In genomic region chr13:81425286-81425685, GRCh38 we compare ENCODE assay signal across 28 cellular contexts.
"Had no signal": no experiment of that assay in that cellular context is flagged by ENCODE, and none has a peak within 500 bp of the region (broad histone marks: within the 10 kb centered on the region; RNA-seq: fewer than 3 reads in every experiment).

No MANE protein-coding gene starts in this region.

- H3K27ac Mint-ChIP-seq: stimulated activated effector memory CD8-positive, alpha-beta T cell treated with anti-CD3 and anti-CD28 coated beads, Interleukin-12 subunit alpha, Interleukin-12 subunit beta, amount 100 ng/mL, for 72 hours; stimulated activated memory B cell treated with anti-CD40 and anti-IgM and Interleukin-4, amounts not matched to agents 10 μg/mL and 1 μg/mL and 100 μg/mL, for 72 hours; stimulated activated naive B cell treated with anti-CD40 and anti-IgM and Interleukin-4, amounts not matched to agents 10 μg/mL and 1 μg/mL and 100 μg/mL, for 72 hours; stimulated activated naive CD8-positive, alpha-beta T cell treated with anti-CD3 and anti-CD28 coated beads, Interleukin-15, amount 100 ng/mL, for 72 hours; stimulated activated naive CD8-positive, alpha-beta T cell treated with anti-CD3 and anti-CD28 coated beads, Interleukin-15, Interleukin-2, amounts not matched to agents 100 ng/mL and 50 ng/mL, for 24 hours; type B pancreatic cell had no signal

- H3K4me1 Mint-ChIP-seq: stimulated activated effector memory CD8-positive, alpha-beta T cell treated with anti-CD3 and anti-CD28 coated beads, Interleukin-12 subunit alpha, Interleukin-12 subunit beta, amount 100 ng/mL, for 72 hours; stimulated activated memory B cell treated with anti-CD40 and anti-IgM and Interleukin-4, amounts not matched to agents 10 μg/mL and 1 μg/mL and 100 μg/mL, for 72 hours; stimulated activated naive B cell treated with anti-CD40 and anti-IgM and Interleukin-4, amounts not matched to agents 10 μg/mL and 1 μg/mL and 100 μg/mL, for 72 hours; stimulated activated naive CD8-positive, alpha-beta T cell treated with anti-CD3 and anti-CD28 coated beads, Interleukin-15, amount 100 ng/mL, for 72 hours had no signal

- H3K36me3 ChIP-seq: stomach, suprapubic skin, thoracic aorta, thyroid gland, tibial artery, tibial nerve, transverse colon, upper lobe of left lung, upper lobe of right lung, uterus, vagina had no signal

- H3K4me3 ChIP-seq: stomach, suprapubic skin, testis, thoracic aorta, thyroid gland, tibial artery, tibial nerve, transverse colon, upper lobe of left lung, upper lobe of right lung, uterus, vagina had no signal

- H3K27ac ChIP-seq: stomach, suprapubic skin, testis, thoracic aorta, thyroid gland, tibial artery, tibial nerve, transverse colon, upper lobe of left lung, upper lobe of right lung, uterus, vagina had no signal

- H3K4me3 Mint-ChIP-seq: stimulated activated effector memory CD8-positive, alpha-beta T cell treated with anti-CD3 and anti-CD28 coated beads, Interleukin-12 subunit alpha, Interleukin-12 subunit beta, amount 100 ng/mL, for 72 hours; stimulated activated memory B cell treated with anti-CD40 and anti-IgM and Interleukin-4, amounts not matched to agents 10 μg/mL and 1 μg/mL and 100 μg/mL, for 72 hours; stimulated activated naive B cell treated with anti-CD40 and anti-IgM and Interleukin-4, amounts not matched to agents 10 μg/mL and 1 μg/mL and 100 μg/mL, for 72 hours; stimulated activated naive CD8-positive, alpha-beta T cell treated with anti-CD3 and anti-CD28 coated beads, Interleukin-15, amount 100 ng/mL, for 72 hours; stimulated activated naive CD8-positive, alpha-beta T cell treated with anti-CD3 and anti-CD28 coated beads, Interleukin-15, Interleukin-2, amounts not matched to agents 100 ng/mL and 50 ng/mL, for 24 hours; type B pancreatic cell had no signal

- H3K27me3 ChIP-seq: stomach, suprapubic skin, testis, thyroid gland, tibial artery, tibial nerve, transverse colon, upper lobe of left lung, upper lobe of right lung, uterus, vagina had no signal

- H3K4me1 ChIP-seq: stomach, suprapubic skin, testis, thyroid gland, tibial artery, tibial nerve, transverse colon, upper lobe of left lung, upper lobe of right lung, uterus, vagina had no signal

- DNase-seq: stimulated activated CD4-positive, alpha-beta T cell treated with anti-CD3 and anti-CD28 coated beads, Interleukin-2, amount 100 ng/mL, for 48 hours; stimulated activated CD4-positive, alpha-beta T cell treated with anti-CD3 and anti-CD28 coated beads, Interleukin-4, amount 100 ng/mL, for 1 hour; stimulated activated CD4-positive, alpha-beta T cell treated with anti-CD3 and anti-CD28 coated beads, Interleukin-4, amount 100 ng/mL, for 24 hours; stimulated activated CD4-positive, alpha-beta T cell treated with anti-CD3 and anti-CD28 coated beads, Interleukin-4, amount 100 ng/mL, for 4 hours; stimulated activated CD8-positive, alpha-beta memory T cell treated with anti-CD3 and anti-CD28 coated beads, Interleukin-4, amount 100 ng/mL, for 48 hours; stimulated activated naive B cell treated with anti-CD40 and anti-IgM and Interleukin-4, amounts not matched to agents 10 μg/mL and 1 μg/mL and 100 μg/mL, for 72 hours; stimulated activated naive CD4-positive, alpha-beta T cell; stimulated activated naive CD4-positive, alpha-beta T cell treated with Interleukin-2 at 50 U/mL for 16 hours; stimulated activated naive CD8-positive, alpha-beta T cell treated with anti-CD3 and anti-CD28 coated beads, Interleukin-15, amount 100 ng/mL, for 72 hours; stimulated activated naive CD8-positive, alpha-beta T cell treated with anti-CD3 and anti-CD28 coated beads, Interleukin-15, Interleukin-2, amounts not matched to agents 100 U/mL and 50 U/mL, for 24 hours; stomach; substantia nigra; testis; thyroid gland; tibial artery; transverse colon; trophoblast cell; upper lobe of left lung; upper lobe of right lung; uterus had no signal

- H3K36me3 Mint-ChIP-seq: stimulated activated effector memory CD8-positive, alpha-beta T cell treated with anti-CD3 and anti-CD28 coated beads, Interleukin-12 subunit alpha, Interleukin-12 subunit beta, amount 100 ng/mL, for 72 hours; stimulated activated memory B cell treated with anti-CD40 and anti-IgM and Interleukin-4, amounts not matched to agents 10 μg/mL and 1 μg/mL and 100 μg/mL, for 72 hours; stimulated activated naive B cell treated with anti-CD40 and anti-IgM and Interleukin-4, amounts not matched to agents 10 μg/mL and 1 μg/mL and 100 μg/mL, for 72 hours; type B pancreatic cell had no signal

- H3K27me3 Mint-ChIP-seq: stimulated activated memory B cell treated with anti-CD40 and anti-IgM and Interleukin-4, amounts not matched to agents 10 μg/mL and 1 μg/mL and 100 μg/mL, for 72 hours; stimulated activated naive B cell treated with anti-CD40 and anti-IgM and Interleukin-4, amounts not matched to agents 10 μg/mL and 1 μg/mL and 100 μg/mL, for 72 hours; stimulated activated naive CD8-positive, alpha-beta T cell treated with anti-CD3 and anti-CD28 coated beads, Interleukin-15, amount 100 ng/mL, for 72 hours; stimulated activated naive CD8-positive, alpha-beta T cell treated with anti-CD3 and anti-CD28 coated beads, Interleukin-15, Interleukin-2, amounts not matched to agents 100 ng/mL and 50 ng/mL, for 24 hours; type B pancreatic cell had no signal

- H3K9me3 ChIP-seq: stomach, suprapubic skin, testis, thoracic aorta, thyroid gland, tibial artery, transverse colon, upper lobe of left lung, upper lobe of right lung, uterus, vagina had no signal

- H3K9me3 Mint-ChIP-seq: type B pancreatic cell had no signal
